Comparison of ENCODE assay signal across 22 cellular contexts in the genomic region with DNA sequence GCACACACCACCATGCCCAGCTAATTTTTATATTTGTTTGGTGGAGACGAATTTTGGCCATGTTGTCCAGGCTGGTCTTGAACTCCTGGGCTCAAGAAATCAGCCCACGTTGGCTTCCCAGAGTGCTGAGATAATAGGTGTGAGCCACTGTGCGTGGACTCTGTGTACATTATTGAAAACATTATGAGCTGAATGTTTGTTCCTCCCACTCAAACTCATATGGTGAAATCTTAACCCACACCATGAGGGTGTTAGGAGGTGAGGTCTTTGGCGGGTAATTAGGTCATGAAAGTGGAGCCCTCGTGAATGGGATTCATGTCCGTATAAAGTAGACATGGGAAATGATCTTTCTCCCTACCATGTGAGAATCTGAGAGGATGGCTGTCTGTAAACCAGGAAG.
A peak's percentile ranks its signal among the peaks of the same experiment; 100 is the strongest.
DNase-seq lines count a peak whose midpoint lies in the region; ATAC-seq, FAIRE-seq and TF ChIP-seq lines count a peak whose summit lies in the region.
"Had no signal": no experiment of that assay in that cellular context is flagged by ENCODE, and none has a peak within 500 bp of the region (broad histone marks: within the 10 kb centered on the region; RNA-seq: fewer than 3 reads in every experiment).

No MANE protein-coding gene starts in this region.

- peaks cover 15% of the 10 kb centered on the region for H3K27me3 Mint-ChIP-seq in activated T-helper 2 cell treated with anti-CD3 and anti-CD28 coated beads, Interferon-gamma antibody, Interleukin-2, Interleukin-4, amounts not matched to agents 10 μg/mL and 5 μg/mL and 100 μg/mL, durations not matched to agents 14 hours and 24 hours and 36 hours (ENCODE audit: low read depth)

- peak overlapping the region; percentile 56 to 76 for H3K27ac ChIP-seq in A549
- no peak overlapping the region for H3K27ac ChIP-seq in HEK293 (ENCODE audit: extremely low read depth, low read depth, low read length)
- H3K27ac ChIP-seq in K562 (ENCODE audit: extremely low read depth, low read depth, low read length): no peak overlapping the region
- H3K27ac ChIP-seq in hepatocyte: peak overlapping the region; percentile 31

- POLR2A ChIA-PET in A549 (lab: Yijun Ruan, JAX): interaction anchor here (1.3 kb wide), 1 partner anchor 19 kb away, joined by 3 read pairs; no protein-coding TSS in a partner anchor
- POLR2A ChIA-PET in HEK293 (lab: Yijun Ruan, JAX): no interaction called here
- POLR2A ChIA-PET in K562 (lab: Yijun Ruan, JAX): no interaction called here

- H2AFZ ChIP-seq in K562 (ENCODE audit: low read depth, low read length) (0 out of 2 replicates have a peak overlapping the region, but pooled peaks have one; percentile 28), hepatocyte (no peak overlapping the region)
- H2AFZ ChIP-seq: GM23338 had no signal

- CTCF ChIA-PET in A549 (lab: Yijun Ruan, JAX): interaction anchor here (1.4 to 4.7 kb wide), 4 partner anchors 16 to 24 kb away, joined by 3 to 21 read pairs (median 10); no protein-coding TSS in a partner anchor
- CTCF ChIA-PET in HEK293 (lab: Yijun Ruan, JAX): interaction anchor here (0.9 kb wide), 1 partner anchor 12 kb away, joined by 3 read pairs; no protein-coding TSS in a partner anchor
- CTCF ChIA-PET in K562 (lab: Yijun Ruan, JAX; ENCODE audit: low intra/inter-chr PET ratio): no interaction called here

- peak overlapping the region; percentile 3; the same call in 1 of the 3 replicates for H3K4me2 ChIP-seq in A549
- H3K4me2 ChIP-seq in K562 (ENCODE audit: insufficient read depth, low read length): no peak overlapping the region
- no peak overlapping the region for H3K4me2 ChIP-seq in hepatocyte
- H3K4me2 ChIP-seq: GM23338 had no signal

- H3K9me3 Mint-ChIP-seq in activated T-helper 2 cell treated with anti-CD3 and anti-CD28 coated beads, Interferon-gamma antibody, Interleukin-2, Interleukin-4, amounts not matched to agents 10 μg/mL and 5 μg/mL and 100 μg/mL, durations not matched to agents 14 hours and 24 hours and 36 hours: no peaks in the 10 kb centered on the region
- H3K9me3 Mint-ChIP-seq: CD8-positive, alpha-beta memory T cell; GM23338 had no signal

- WGBS in A549 (ENCODE audit: missing lambda C conversion rate): 87% methylated on average over 6 of the region's 6 CpGs
- 7% methylated on average over 6 of the region's 6 CpGs for WGBS in K562 (ENCODE audit: insufficient coverage, low coverage, missing lambda C conversion rate)
- 89% methylated on average over 6 of the region's 6 CpGs for WGBS in hepatocyte (ENCODE audit: low lambda C conversion rate, missing lambda C conversion rate)

- no peaks in the 10 kb centered on the region for H3K9me1 ChIP-seq in K562 (ENCODE audit: control insufficient read depth, insufficient read depth, low read length)

- TF ChIP-seq RAD21 in A549 (conservative IDR thresholded peaks at IDR 0.05 in 1 of 2, IDR thresholded peaks at IDR 0.05 in 1 of 2): no peak
- TF ChIP-seq RAD21 in K562 (CRISPR knock-in tag; conservative IDR thresholded peaks at IDR 0.05 in 1 of 2, IDR thresholded peaks at IDR 0.05 in 1 of 2): no peak

- H3K79me2 ChIP-seq in K562 (ENCODE audit: control insufficient read depth, insufficient read depth, low read length) (no peaks in the 10 kb centered on the region), hepatocyte (peaks cover 72% of the 10 kb centered on the region)

- H3K4me1 Mint-ChIP-seq in activated T-helper 2 cell treated with anti-CD3 and anti-CD28 coated beads, Interferon-gamma antibody, Interleukin-2, Interleukin-4, amounts not matched to agents 10 μg/mL and 5 μg/mL and 100 μg/mL, durations not matched to agents 14 hours and 24 hours and 36 hours (ENCODE audit: low read depth): peaks cover 7% of the 10 kb centered on the region
- H3K4me1 Mint-ChIP-seq: CD8-positive, alpha-beta memory T cell had no signal

- H3K9me2 ChIP-seq in hepatocyte (replicated peaks; ENCODE audit: insufficient read depth): no peaks in the 10 kb centered on the region

- FAIRE-seq in A549 (lab: Jason Lieb, UNC) (no peak), K562 (lab: Jason Lieb, UNC) (no peak)
- FAIRE-seq: GM12878, H54 had no signal

- H3K4me1 ChIP-seq in A549 (peaks cover 53% of the 10 kb centered on the region), HEK293 (ENCODE audit: control insufficient read depth, insufficient read depth, low read length) (no peaks in the 10 kb centered on the region), K562 (replicated peaks in 1 of 2; ENCODE audit: control insufficient read depth in 2 of 2, insufficient read depth in 2 of 2, low read length in 2 of 2) (no peaks in the 10 kb centered on the region), hepatocyte (ENCODE audit: insufficient read depth) (peaks cover 13% of the 10 kb centered on the region)
- H3K4me1 ChIP-seq: BE2C had no signal

- TF ChIP-seq POLR2A in A549 (IDR thresholded peaks at IDR 0.05; ENCODE audit: low read length) (no peak), K562 (conservative IDR thresholded peaks at IDR 0.05) (no peak)

- no peaks in the 10 kb centered on the region for H3K36me3 Mint-ChIP-seq in activated T-helper 2 cell treated with anti-CD3 and anti-CD28 coated beads, Interferon-gamma antibody, Interleukin-2, Interleukin-4, amounts not matched to agents 10 μg/mL and 5 μg/mL and 100 μg/mL, durations not matched to agents 14 hours and 24 hours and 36 hours (ENCODE audit: low read depth)

- H3K4me3 Mint-ChIP-seq in activated T-helper 2 cell treated with anti-CD3 and anti-CD28 coated beads, Interferon-gamma antibody, Interleukin-2, Interleukin-4, amounts not matched to agents 10 μg/mL and 5 μg/mL and 100 μg/mL, durations not matched to agents 14 hours and 24 hours and 36 hours (ENCODE audit: low read depth): no peak overlapping the region
- H3K4me3 Mint-ChIP-seq: CD4-positive, CD25-positive, alpha-beta regulatory T cell; CD8-positive, alpha-beta memory T cell; GM23338 had no signal

- intact Hi-C loops in K562 (cut with micrococcal nuclease): no loop called here
- intact Hi-C loops in activated T-helper 2 cell treated with anti-CD3 and anti-CD28 coated beads, Interferon-gamma antibody, Interleukin-2, Interleukin-4, amounts not matched to agents 10 μg/mL and 5 μg/mL and 100 μg/mL, durations not matched to agents 14 hours and 24 hours and 36 hours (cut with micrococcal nuclease): no loop called here

- TF ChIP-seq EP300 in A549 (IDR thresholded peaks at IDR 0.05): no peak
- no peak for TF ChIP-seq EP300 in K562 (IDR thresholded peaks at IDR 0.05; ENCODE audit: low read length)

- no peaks in the 10 kb centered on the region for H4K20me1 ChIP-seq in K562 (replicated peaks; ENCODE audit: control insufficient read depth, insufficient read depth, low read length)
- no peaks in the 10 kb centered on the region for H4K20me1 ChIP-seq in hepatocyte (ENCODE audit: insufficient read depth, poor library complexity, severe bottlenecking)

- DNase-seq in A549 (ENCODE audit: low read depth in 1 of 2, low spot score in 1 of 2): no peak
- DNase-seq in K562 (ENCODE audit: extremely low read depth in 1 of 4, low spot score in 3 of 4): no peak
- DNase-seq in hepatocyte (ENCODE audit: low spot score): no peak
- DNase-seq in amygdala (lab: John Stamatoyannopoulos, UW): no peak
- DNase-seq in activated T-helper 2 cell treated with anti-CD3 and anti-CD28 coated beads, Interferon-gamma antibody, Interleukin-2, Interleukin-4, amounts not matched to agents 10 μg/mL and 5 μg/mL and 100 μg/mL, durations not matched to agents 14 hours and 24 hours and 36 hours (ENCODE audit: low spot score): no peak
- DNase-seq: ACHN; BE2C; C1 segment of cervical spinal cord; CD4-positive, CD25-positive, alpha-beta regulatory T cell; CD8-positive, alpha-beta memory T cell; COR-L47; DMS 273 treated with DMSO at 0.1 percent for 48 hours; DMS53; DND-41; EL had no signal

- H3K36me3 ChIP-seq in HEK293 (ENCODE audit: control insufficient read depth in 2 of 2, insufficient read depth in 1 of 2, low read length in 2 of 2): no peaks in the 10 kb centered on the region
- H3K36me3 ChIP-seq in K562 (ENCODE audit: control insufficient read depth, insufficient read depth, low read length): no peaks in the 10 kb centered on the region
- no peaks in the 10 kb centered on the region for H3K36me3 ChIP-seq in hepatocyte (replicated peaks; ENCODE audit: insufficient read depth, low read depth)
- H3K36me3 ChIP-seq: BE2C had no signal

- H3K9me3 ChIP-seq in A549: no peaks in the 10 kb centered on the region
- H3K9me3 ChIP-seq in HEK293 (ENCODE audit: control insufficient read depth, insufficient read depth, low read depth, low read length): no peaks in the 10 kb centered on the region
- no peaks in the 10 kb centered on the region for H3K9me3 ChIP-seq in K562 (replicated peaks; ENCODE audit: control insufficient read depth, insufficient read depth, low read depth, low read length)
- H3K9me3 ChIP-seq in hepatocyte (ENCODE audit: low read depth): no peaks in the 10 kb centered on the region
- H3K9me3 ChIP-seq: BE2C had no signal

- no peak for ATAC-seq in A549
- no peak; the same call in 2 of the 3 replicates for ATAC-seq in K562
- no peak for ATAC-seq in HG03520 (IDR thresholded peaks at IDR 0.05; ENCODE audit: unreplicated experiment)
- ATAC-seq in GM21825 (IDR thresholded peaks at IDR 0.05; ENCODE audit: unreplicated experiment): no peak
- ATAC-seq: GM12878, GM23338, HCT116 had no signal

- H3K27ac Mint-ChIP-seq in activated T-helper 2 cell treated with anti-CD3 and anti-CD28 coated beads, Interferon-gamma antibody, Interleukin-2, Interleukin-4, amounts not matched to agents 10 μg/mL and 5 μg/mL and 100 μg/mL, durations not matched to agents 14 hours and 24 hours and 36 hours: no peak overlapping the region
- H3K27ac Mint-ChIP-seq: CD4-positive, CD25-positive, alpha-beta regulatory T cell; CD8-positive, alpha-beta memory T cell; GM23338 had no signal

- no peak for TF ChIP-seq CTCF in A549 (IDR thresholded peaks at IDR 0.05)
- no peak for TF ChIP-seq CTCF in HEK293 (tag by site-specific recombination; IDR thresholded peaks at IDR 0.05)
- TF ChIP-seq CTCF in K562 (IDR thresholded peaks at IDR 0.05 in 2 of 3, conservative IDR thresholded peaks at IDR 0.05 in 1 of 3; ENCODE audit: insufficient read depth in 2 of 3, low read depth in 1 of 3, low read length in 3 of 3): no peak
- no peak for TF ChIP-seq CTCF in hepatocyte (IDR thresholded peaks at IDR 0.05; ENCODE audit: poor library complexity)

- in situ Hi-C loops in K562 (cut with MboI): no loop called here

- H3K9ac ChIP-seq in K562 (ENCODE audit: insufficient read depth in 1 of 2, low read depth in 2 of 2, low read length in 2 of 2): no peak overlapping the region

- BruUV-seq in K562 (replicated peaks; lab: Mats Ljungman, UMichigan): no TSS peak

- H3K4me3 ChIP-seq in A549 (no peak overlapping the region), HEK293 (ENCODE audit: low read depth, low read length) (no peak overlapping the region), K562 (no peak overlapping the region), hepatocyte (no peak overlapping the region)
- H3K4me3 ChIP-seq: GM12878, GM23338 had no signal

- H3K27me3 ChIP-seq in K562 (ENCODE audit: control insufficient read depth in 2 of 2, insufficient read depth in 2 of 2, low read length in 2 of 2): peaks cover 5% of the 10 kb centered on the region in 2 experiments; a peak in 2 of 5 replicates
- H3K27me3 ChIP-seq in hepatocyte: no peaks in the 10 kb centered on the region
- H3K27me3 ChIP-seq: BE2C had no signal

TF ChIP-seq in A549, 52 proteins besides CTCF, POLR2A, EP300 and RAD21 (continues in another document):
- TF ChIP-seq RARB (CRISPR knock-in tag; IDR thresholded peaks at IDR 0.05): no peak

TF ChIP-seq in K562, 482 proteins besides CTCF, POLR2A, EP300 and RAD21 (continues in another document):
- TF ChIP-seq MCM3 (IDR thresholded peaks at IDR 0.05): no peak

Comparison
In these comparisons a context has a peak if more than half of its experiments do, and no peak if none do; other contexts are left out.
1. H3K27ac ChIP-seq: peak in A549 (2 of 2) and hepatocyte (single experiment); none in HEK293 (single experiment) and K562 (single experiment).